In the genomic region with DNA sequence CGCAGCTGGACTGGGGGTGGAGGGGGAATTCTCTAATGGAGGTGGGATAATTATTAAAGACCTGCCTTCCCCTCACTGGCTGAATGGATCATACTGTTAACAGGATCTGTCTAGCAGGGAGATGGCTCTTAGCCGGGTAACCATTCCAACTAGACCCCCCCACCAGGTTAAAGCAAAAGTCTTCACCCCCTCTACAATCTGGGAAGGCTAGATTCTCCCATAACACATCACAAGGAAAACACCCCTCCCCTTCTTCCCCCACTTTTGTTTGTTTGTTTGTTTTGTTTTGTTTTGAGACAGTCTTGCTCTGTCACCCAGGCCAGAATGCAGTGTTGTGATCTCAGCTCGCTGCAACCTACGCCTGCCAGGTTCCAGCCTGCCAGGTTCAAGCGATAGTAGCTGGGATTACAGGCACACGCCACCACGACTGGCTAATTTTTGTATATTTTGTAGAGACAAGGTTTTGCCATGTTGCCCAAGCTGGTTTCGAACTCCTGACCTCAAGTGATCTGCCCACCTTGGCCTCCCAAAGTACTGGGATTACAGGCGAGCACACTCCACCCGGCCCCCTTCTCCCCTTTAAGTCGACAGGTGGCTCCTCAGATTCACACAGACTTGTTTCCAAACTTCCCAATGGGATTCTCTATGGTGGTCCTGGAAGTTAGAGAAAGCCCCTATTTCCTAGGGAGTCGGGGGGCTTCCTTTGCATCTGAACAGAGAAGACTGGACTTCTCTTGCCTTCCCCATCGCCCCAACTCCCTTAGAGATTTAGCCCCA, we compare ENCODE assay signal across 8 cellular contexts. TPM values are rescaled to one million over a fixed set of nuclear protein-coding genes. Genes with fewer than 3 reads are reported as not detected.
DNase-seq lines count a peak whose midpoint lies in the region; ATAC-seq lines count a peak whose summit lies in the region.

No MANE protein-coding gene starts in this region.

- ATAC-seq in stimulated activated effector memory CD8-positive, alpha-beta T cell treated with anti-CD3 and anti-CD28 coated beads, Interleukin-12 subunit alpha, Interleukin-12 subunit beta, amount 100 ng/mL, for 72 hours: no peak

- H3K4me3 Mint-ChIP-seq in activated T-helper 1 cell treated with anti-CD3 and anti-CD28 coated beads, Interleukin-12 subunit alpha, Interleukin-12 subunit beta, Interleukin-2, Interleukin-4 antibody, amounts not matched to agents 30 ng/mL and 10 ng/mL and 1 ng/mL, durations not matched to agents 14 hours and 24 hours and 36 hours: peak overlapping the region; percentile 94
- H3K4me3 Mint-ChIP-seq in stimulated activated effector memory CD8-positive, alpha-beta T cell treated with anti-CD3 and anti-CD28 coated beads, Interleukin-12 subunit alpha, Interleukin-12 subunit beta, amount 100 ng/mL, for 72 hours: peak overlapping the region; percentile 98

- H3K36me3 Mint-ChIP-seq in activated T-helper 1 cell treated with anti-CD3 and anti-CD28 coated beads, Interleukin-12 subunit alpha, Interleukin-12 subunit beta, Interleukin-2, Interleukin-4 antibody, amounts not matched to agents 30 ng/mL and 10 ng/mL and 1 ng/mL, durations not matched to agents 14 hours and 24 hours and 36 hours (ENCODE audit: low read depth): peaks cover 18% of the 10 kb centered on the region
- H3K36me3 Mint-ChIP-seq in stimulated activated effector memory CD8-positive, alpha-beta T cell treated with anti-CD3 and anti-CD28 coated beads, Interleukin-12 subunit alpha, Interleukin-12 subunit beta, amount 100 ng/mL, for 72 hours: peaks cover 63% of the 10 kb centered on the region

- H3K4me3 ChIP-seq in HUES6 (ENCODE audit: low read depth, low read length): peak overlapping the region; percentile 94
- H3K4me3 ChIP-seq in iPS-18a (ENCODE audit: low read length): peak overlapping the region; percentile 88

- no peaks in the 10 kb centered on the region for H3K27me3 Mint-ChIP-seq in activated T-helper 1 cell treated with anti-CD3 and anti-CD28 coated beads, Interleukin-12 subunit alpha, Interleukin-12 subunit beta, Interleukin-2, Interleukin-4 antibody, amounts not matched to agents 30 ng/mL and 10 ng/mL and 1 ng/mL, durations not matched to agents 14 hours and 24 hours and 36 hours (ENCODE audit: insufficient read depth)

- H3K4me1 ChIP-seq in HUES6 (ENCODE audit: control insufficient read depth, insufficient read depth, low read length): peaks cover 40% of the 10 kb centered on the region
- H3K4me1 ChIP-seq in iPS-18a (ENCODE audit: control insufficient read depth, low read depth, low read length): peaks cover 49% of the 10 kb centered on the region

- no peaks in the 10 kb centered on the region for H3K9me3 ChIP-seq in HUES6 (ENCODE audit: control insufficient read depth, insufficient read depth, low read depth, low read length)
- no peaks in the 10 kb centered on the region for H3K9me3 ChIP-seq in iPS-18a (ENCODE audit: control insufficient read depth, low read depth, low read length)

- H3K27ac ChIP-seq in HUES6 (ENCODE audit: low read depth, low read length) (no peak overlapping the region), iPS-18a (ENCODE audit: low read length) (no peak overlapping the region)

- peaks cover 86% of the 10 kb centered on the region for H3K4me1 Mint-ChIP-seq in activated T-helper 1 cell treated with anti-CD3 and anti-CD28 coated beads, Interleukin-12 subunit alpha, Interleukin-12 subunit beta, Interleukin-2, Interleukin-4 antibody, amounts not matched to agents 30 ng/mL and 10 ng/mL and 1 ng/mL, durations not matched to agents 14 hours and 24 hours and 36 hours (ENCODE audit: low read depth)
- peaks cover 67% of the 10 kb centered on the region for H3K4me1 Mint-ChIP-seq in stimulated activated effector memory CD8-positive, alpha-beta T cell treated with anti-CD3 and anti-CD28 coated beads, Interleukin-12 subunit alpha, Interleukin-12 subunit beta, amount 100 ng/mL, for 72 hours

- no peaks in the 10 kb centered on the region for H3K9me3 Mint-ChIP-seq in activated T-helper 1 cell treated with anti-CD3 and anti-CD28 coated beads, Interleukin-12 subunit alpha, Interleukin-12 subunit beta, Interleukin-2, Interleukin-4 antibody, amounts not matched to agents 30 ng/mL and 10 ng/mL and 1 ng/mL, durations not matched to agents 14 hours and 24 hours and 36 hours
- no peaks in the 10 kb centered on the region for H3K9me3 Mint-ChIP-seq in stimulated activated effector memory CD8-positive, alpha-beta T cell treated with anti-CD3 and anti-CD28 coated beads, Interleukin-12 subunit alpha, Interleukin-12 subunit beta, amount 100 ng/mL, for 72 hours

- H3K36me3 ChIP-seq in HUES6 (ENCODE audit: control insufficient read depth, insufficient read depth, low read length): peaks cover 16% of the 10 kb centered on the region
- peaks cover 16% of the 10 kb centered on the region for H3K36me3 ChIP-seq in iPS-18a (ENCODE audit: control insufficient read depth, low read depth, low read length)

- DNase-seq in activated T-helper 1 cell treated with anti-CD3 and anti-CD28 coated beads, Interleukin-12 subunit alpha, Interleukin-12 subunit beta, Interleukin-2, Interleukin-4 antibody, amounts not matched to agents 30 ng/mL and 10 ng/mL and 1 ng/mL, durations not matched to agents 14 hours and 24 hours and 36 hours (ENCODE audit: low spot score): no peak
- DNase-seq in stimulated activated effector memory CD8-positive, alpha-beta T cell treated with anti-CD3 and anti-CD28 coated beads, Interleukin-12 subunit alpha, Interleukin-12 subunit beta, amount 100 ng/mL, for 72 hours (ENCODE audit: low spot score in 2 of 2): no peak
- DNase-seq in 8988T (no peak), kidney tubule cell (ENCODE audit: low spot score) (no peak), NCI-H526 treated with DMSO at 0.1 percent for 48 hours (lab: John Stamatoyannopoulos, UW) (no peak), T-helper 9 cell (no peak)

- H3K9ac ChIP-seq in HUES6 (ENCODE audit: low read length) (peak overlapping the region; percentile 67), iPS-18a (ENCODE audit: low read length) (peak overlapping the region; percentile 58)

- H3K27me3 ChIP-seq in HUES6 (ENCODE audit: control insufficient read depth, insufficient read depth, low read length): no peaks in the 10 kb centered on the region
- no peaks in the 10 kb centered on the region for H3K27me3 ChIP-seq in iPS-18a (ENCODE audit: control insufficient read depth, insufficient read depth, low read length)

- intact Hi-C loops in activated T-helper 1 cell treated with anti-CD3 and anti-CD28 coated beads, Interleukin-12 subunit alpha, Interleukin-12 subunit beta, Interleukin-2, Interleukin-4 antibody, amounts not matched to agents 30 ng/mL and 10 ng/mL and 1 ng/mL, durations not matched to agents 14 hours and 24 hours and 36 hours (cut with micrococcal nuclease): loop anchor here (2.0 to 10.0 kb wide), 3 partner anchors 705 to 1121 kb away; a partner anchor contains a TSS

- H3K27ac Mint-ChIP-seq in activated T-helper 1 cell treated with anti-CD3 and anti-CD28 coated beads, Interleukin-12 subunit alpha, Interleukin-12 subunit beta, Interleukin-2, Interleukin-4 antibody, amounts not matched to agents 30 ng/mL and 10 ng/mL and 1 ng/mL, durations not matched to agents 14 hours and 24 hours and 36 hours: peak overlapping the region; percentile 88
- H3K27ac Mint-ChIP-seq in stimulated activated effector memory CD8-positive, alpha-beta T cell treated with anti-CD3 and anti-CD28 coated beads, Interleukin-12 subunit alpha, Interleukin-12 subunit beta, amount 100 ng/mL, for 72 hours: peak overlapping the region; percentile 96

RNA-seq across cellular contexts. Expression of a gene that starts 3.5 kb away (rescaled TPM):
- total RNA-seq in activated T-helper 1 cell treated with anti-CD3 and anti-CD28 coated beads, Interleukin-12 subunit alpha, Interleukin-12 subunit beta, Interleukin-2, Interleukin-4 antibody, amounts not matched to agents 30 ng/mL and 10 ng/mL and 1 ng/mL, durations not matched to agents 14 hours and 24 hours and 36 hours: 119 and 126 TPM in 2 replicates

RNA-seq across cellular contexts. Expression of a gene that starts 12.1 kb away (rescaled TPM):
- total RNA-seq in activated T-helper 1 cell treated with anti-CD3 and anti-CD28 coated beads, Interleukin-12 subunit alpha, Interleukin-12 subunit beta, Interleukin-2, Interleukin-4 antibody, amounts not matched to agents 30 ng/mL and 10 ng/mL and 1 ng/mL, durations not matched to agents 14 hours and 24 hours and 36 hours: 714 and 716 TPM in 2 replicates

RNA-seq across cellular contexts. Expression of a gene that starts 54.4 kb away (rescaled TPM):
- 301 and 302 TPM in 2 replicates for total RNA-seq in activated T-helper 1 cell treated with anti-CD3 and anti-CD28 coated beads, Interleukin-12 subunit alpha, Interleukin-12 subunit beta, Interleukin-2, Interleukin-4 antibody, amounts not matched to agents 30 ng/mL and 10 ng/mL and 1 ng/mL, durations not matched to agents 14 hours and 24 hours and 36 hours
